Comparison of ENCODE assay signal across 19 cellular contexts in the genomic region with DNA sequence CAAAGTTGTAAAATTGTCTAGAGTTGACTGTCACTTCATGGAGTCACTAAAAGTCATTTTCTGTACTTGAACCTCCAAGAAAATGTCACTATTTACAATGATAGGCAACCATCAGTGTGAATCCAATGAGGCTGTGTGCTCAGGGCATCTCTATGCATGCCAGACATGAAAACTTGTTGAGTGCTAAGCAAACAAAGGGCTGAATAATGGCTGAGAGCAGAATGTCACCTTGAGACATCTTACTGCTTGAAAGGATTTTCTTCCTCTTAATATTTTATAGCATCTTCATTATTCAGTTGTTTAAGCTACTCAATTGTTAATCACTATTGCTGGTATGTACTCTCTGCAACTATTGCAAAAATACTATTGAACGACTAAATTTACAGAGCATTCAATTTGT.
"Had no signal": no experiment of that assay in that cellular context is flagged by ENCODE, and none has a peak within 500 bp of the region (broad histone marks: within the 10 kb centered on the region; RNA-seq: fewer than 3 reads in every experiment).

No MANE protein-coding gene starts in this region.

- ATAC-seq: esophagus mucosa, pancreas, psoas muscle, right cardiac atrium had no signal

- H3K9me3 ChIP-seq: breast epithelium, pancreas, psoas muscle, tibial artery had no signal

- H3K4me1 ChIP-seq: breast epithelium, psoas muscle, tibial artery had no signal

- H3K4me3 ChIP-seq: breast epithelium, pancreas, psoas muscle, tibial artery had no signal

- H3K27me3 ChIP-seq: breast epithelium, pancreas, tibial artery had no signal

- H3K36me3 ChIP-seq: breast epithelium, pancreas, tibial artery had no signal

- H3K27ac ChIP-seq: breast epithelium, pancreas, psoas muscle, tibial artery had no signal

- FAIRE-seq: colon, pancreas had no signal

- DNase-seq: activated CD4-positive, alpha-beta memory T cell treated with anti-CD3 and anti-CD28 coated beads for 36 hours; activated CD4-positive, alpha-beta T cell treated with anti-CD3 and anti-CD28 coated beads for 48 hours; activated naive CD4-positive, alpha-beta T cell treated with Interleukin-2 at 50 U/mL for 16 hours; activated naive CD8-positive, alpha-beta T cell treated with anti-CD3 and anti-CD28 coated beads, Interleukin-2, amount 10 ng/mL, durations not matched to agents 7 days and 5 days; activated T-cell treated with anti-CD3 and anti-CD28 coated beads, Interleukin-2, amount 50 U/mL, for 48 hours; amniotic stem cell; effector memory CD4-positive, alpha-beta T cell; foreskin melanocyte; hippocampal formation; nephron progenitor cell; pancreas; psoas muscle; right cardiac atrium; stimulated activated CD4-positive, alpha-beta T cell treated with anti-CD3 and anti-CD28 coated beads, Interleukin-4, amount 100 ng/mL, for 4 hours; substantia nigra; tibial artery had no signal
